In genomic region chr1:45452503-45452902, GRCh38 we compare ENCODE assay signal across 1 cellular context.
A peak's percentile ranks its signal among the peaks of the same experiment; 100 is the strongest.
TF ChIP-seq lines count a peak whose summit lies in the region.

No MANE protein-coding gene starts in this region.

TF ChIP-seq in K562, 482 proteins besides CTCF, POLR2A, EP300 and RAD21:
- TF ChIP-seq ZNF121 (CRISPR knock-in tag; conservative IDR thresholded peaks at IDR 0.05) (peak; percentile 28; the same call in 1 of the 2 replicates), ZNF707 (CRISPR knock-in tag; conservative IDR thresholded peaks at IDR 0.05) (no peak), ZNF174 (CRISPR knock-in tag; IDR thresholded peaks at IDR 0.05) (no peak), ESRRA (IDR thresholded peaks at IDR 0.05; ENCODE audit: borderline replicate concordance, low read depth) (no peak), GTF2A2 (tag; IDR thresholded peaks at IDR 0.05) (no peak), MYBL2 (IDR thresholded peaks at IDR 0.05; ENCODE audit: low read depth) (no peak), MYBL2 (CRISPR knock-in tag; IDR thresholded peaks at IDR 0.05; ENCODE audit: borderline replicate concordance) (no peak)
